19 cellular contexts compared by ENCODE assay signal in genomic region chr19:29615891-29616425, GRCh38. TPM values are rescaled to one million over a fixed set of nuclear protein-coding genes. Genes with fewer than 3 reads are reported as not detected.
DNase-seq lines count a peak whose midpoint lies in the region; ATAC-seq and TF ChIP-seq lines count a peak whose summit lies in the region.
"Had no signal": no experiment of that assay in that cellular context is flagged by ENCODE, and none has a peak within 500 bp of the region (broad histone marks: within the 10 kb centered on the region; RNA-seq: fewer than 3 reads in every experiment).

No MANE protein-coding gene starts in this region.

- no peaks in the 10 kb centered on the region for H3K4me1 Mint-ChIP-seq in GM23338
- H3K4me1 Mint-ChIP-seq in central memory CD8-positive, alpha-beta T cell, result peaks cover 51% of the 10 kb centered on the region
- peaks cover 8% of the 10 kb centered on the region for H3K4me1 Mint-ChIP-seq in activated T-helper 17 cell treated with anti-CD3 and anti-CD28 coated beads, Interleukin-2, amount 50 U/mL, for 72 hours

- H3K27me3 Mint-ChIP-seq in GM23338 (ENCODE audit: insufficient read depth, low read depth, poor library complexity), result peaks cover 2% of the 10 kb centered on the region
- no peaks in the 10 kb centered on the region for H3K27me3 Mint-ChIP-seq in central memory CD8-positive, alpha-beta T cell
- no peaks in the 10 kb centered on the region for H3K27me3 Mint-ChIP-seq in activated T-helper 17 cell treated with anti-CD3 and anti-CD28 coated beads, Interleukin-2, amount 50 U/mL, for 72 hours

- H3K79me2 ChIP-seq in GM23338 (replicated peaks; ENCODE audit: insufficient read depth), result no peaks in the 10 kb centered on the region

- no peaks in the 10 kb centered on the region for H3K9me2 ChIP-seq in GM23338 (ENCODE audit: insufficient read depth)

- H3K27ac ChIP-seq in BLaER1 (no peak overlapping the region), GM23338 (ENCODE audit: low read depth) (no peak overlapping the region), spleen (no peak overlapping the region)
- H3K27ac ChIP-seq: PC-9 had no signal

- H3K9ac ChIP-seq in BLaER1, result no peak overlapping the region; the same call in 1 of the 2 replicates

- no peaks in the 10 kb centered on the region for H3F3A ChIP-seq in GM23338 (replicated peaks; ENCODE audit: low read depth)

- H3K9me3 ChIP-seq in BLaER1 (no peaks in the 10 kb centered on the region), spleen (no peaks in the 10 kb centered on the region)

- H3K4me3 Mint-ChIP-seq in GM23338, result no peak overlapping the region; the same call in 2 of the 3 replicates
- no peak overlapping the region for H3K4me3 Mint-ChIP-seq in central memory CD8-positive, alpha-beta T cell
- H3K4me3 Mint-ChIP-seq in activated T-helper 17 cell treated with anti-CD3 and anti-CD28 coated beads, Interleukin-2, amount 50 U/mL, for 72 hours, result no peak overlapping the region
- H3K4me3 Mint-ChIP-seq: CD8-positive, alpha-beta T cell had no signal

- peaks cover 58% of the 10 kb centered on the region for H3K36me3 ChIP-seq in BLaER1
- no peaks in the 10 kb centered on the region for H3K36me3 ChIP-seq in GM23338 (ENCODE audit: insufficient read depth)
- H3K36me3 ChIP-seq in spleen, result peaks cover 11 to 64% (median 60%) of the 10 kb centered on the region in 6 donors

- peaks cover 73% of the 10 kb centered on the region for H3K4me1 ChIP-seq in BLaER1
- no peaks in the 10 kb centered on the region for H3K4me1 ChIP-seq in GM23338 (ENCODE audit: insufficient read depth)
- H3K4me1 ChIP-seq in spleen, result peaks cover 0 to 15% (median 9%) of the 10 kb centered on the region in 6 donors

- no peak for TF ChIP-seq POLR2A in spleen (IDR thresholded peaks at IDR 0.05)

- peaks cover 40% of the 10 kb centered on the region for H3K36me3 Mint-ChIP-seq in GM23338 (ENCODE audit: low read depth)
- peaks cover 42% of the 10 kb centered on the region for H3K36me3 Mint-ChIP-seq in central memory CD8-positive, alpha-beta T cell (ENCODE audit: insufficient read depth)
- H3K36me3 Mint-ChIP-seq in activated T-helper 17 cell treated with anti-CD3 and anti-CD28 coated beads, Interleukin-2, amount 50 U/mL, for 72 hours (ENCODE audit: low read depth), result peaks cover 58% of the 10 kb centered on the region

- TF ChIP-seq CTCF in GM23338 (conservative IDR thresholded peaks at IDR 0.05; ENCODE audit: low read depth in 2 of 2) (no peak), spleen (IDR thresholded peaks at IDR 0.05 in 8 of 11, conservative IDR thresholded peaks at IDR 0.05 in 3 of 11) (no peak)

- ATAC-seq in GM23338, result no peak
- ATAC-seq in central memory CD8-positive, alpha-beta T cell (replicated peaks; ENCODE audit: extremely low read depth, poor library complexity, severe bottlenecking), result no peak
- no peak for ATAC-seq in activated T-helper 17 cell treated with anti-CD3 and anti-CD28 coated beads, Interleukin-2, amount 50 U/mL, for 72 hours (replicated peaks)
- ATAC-seq: CD8-positive, alpha-beta T cell had no signal

- WGBS in spleen, 5 donors, result 90 to 98% (median 95%) methylated on average over 4 to 10 of the region's 10 CpGs

- no peaks in the 10 kb centered on the region for H3K9me3 Mint-ChIP-seq in GM23338
- no peaks in the 10 kb centered on the region for H3K9me3 Mint-ChIP-seq in central memory CD8-positive, alpha-beta T cell
- H3K9me3 Mint-ChIP-seq in activated T-helper 17 cell treated with anti-CD3 and anti-CD28 coated beads, Interleukin-2, amount 50 U/mL, for 72 hours, result no peaks in the 10 kb centered on the region
- H3K9me3 Mint-ChIP-seq: CD8-positive, alpha-beta T cell had no signal

- H4K20me1 ChIP-seq in BLaER1 (no peaks in the 10 kb centered on the region), GM23338 (replicated peaks; ENCODE audit: insufficient read depth) (no peaks in the 10 kb centered on the region)

- peak overlapping the region; percentile 78 for H3K4me2 ChIP-seq in BLaER1
- H3K4me2 ChIP-seq in GM23338, result no peak overlapping the region
- H3K4me2 ChIP-seq: PC-9 had no signal

- DNase-seq in GM23338 (ENCODE audit: low spot score) (no peak), spleen (peak; percentile 66), mucosa of gallbladder (ENCODE audit: low spot score) (no peak), NAMALWA (ENCODE audit: low spot score) (no peak)
- DNase-seq in central memory CD8-positive, alpha-beta T cell (ENCODE audit: low spot score in 2 of 2), result no peak
- DNase-seq: C1 segment of cervical spinal cord; CD8-positive, alpha-beta T cell; DMS153; KG1; NCI-H1105; NCI-H2029 treated with DMSO at 0.1 percent for 48 hours; NCI-H226; NCI-H510A treated with DMSO at 0.1 percent for 48 hours; NCI-H748 treated with DMSO at 0.1 percent for 48 hours; PC-9; RPMI8226; SHP77 had no signal

- peak overlapping the region; percentile 40; the same call in 1 of the 2 replicates for H3K27ac Mint-ChIP-seq in GM23338
- H3K27ac Mint-ChIP-seq in central memory CD8-positive, alpha-beta T cell (ENCODE audit: low read depth), result peak overlapping the region; percentile 67
- no peak overlapping the region for H3K27ac Mint-ChIP-seq in activated T-helper 17 cell treated with anti-CD3 and anti-CD28 coated beads, Interleukin-2, amount 50 U/mL, for 72 hours
- H3K27ac Mint-ChIP-seq: CD8-positive, alpha-beta T cell had no signal

- intact Hi-C loops in spleen (cut with DNase I; ENCODE audit: low total_unique reads), result loop anchor here (10.0 kb wide), 1 partner anchor 49 kb away; the partner anchor contains the start of gene PLEKHF1

- no peaks in the 10 kb centered on the region for H3K27me3 ChIP-seq in BLaER1
- no peaks in the 10 kb centered on the region for H3K27me3 ChIP-seq in GM23338 (ENCODE audit: insufficient read depth)
- no peaks in the 10 kb centered on the region for H3K27me3 ChIP-seq in spleen (replicated peaks in 1 of 7)

- no peak overlapping the region for H2AFZ ChIP-seq in GM23338
- H2AFZ ChIP-seq: PC-9 had no signal

- H3K4me3 ChIP-seq in BLaER1 (no peak overlapping the region), GM23338 (no peak overlapping the region), spleen (no peak overlapping the region)
- H3K4me3 ChIP-seq: PC-9 had no signal

TF ChIP-seq in GM23338, 12 proteins besides CTCF, POLR2A, EP300 and RAD21:
- no peak for TF ChIP-seq CREB1 (CRISPR knock-in tag; IDR thresholded peaks at IDR 0.05; ENCODE audit: low read depth)
- no peak for TF ChIP-seq ETS1 (IDR thresholded peaks at IDR 0.05)
- no peak for TF ChIP-seq EZH2 (IDR thresholded peaks at IDR 0.05; ENCODE audit: low read depth, unreplicated experiment)
- TF ChIP-seq, protein P1, sequence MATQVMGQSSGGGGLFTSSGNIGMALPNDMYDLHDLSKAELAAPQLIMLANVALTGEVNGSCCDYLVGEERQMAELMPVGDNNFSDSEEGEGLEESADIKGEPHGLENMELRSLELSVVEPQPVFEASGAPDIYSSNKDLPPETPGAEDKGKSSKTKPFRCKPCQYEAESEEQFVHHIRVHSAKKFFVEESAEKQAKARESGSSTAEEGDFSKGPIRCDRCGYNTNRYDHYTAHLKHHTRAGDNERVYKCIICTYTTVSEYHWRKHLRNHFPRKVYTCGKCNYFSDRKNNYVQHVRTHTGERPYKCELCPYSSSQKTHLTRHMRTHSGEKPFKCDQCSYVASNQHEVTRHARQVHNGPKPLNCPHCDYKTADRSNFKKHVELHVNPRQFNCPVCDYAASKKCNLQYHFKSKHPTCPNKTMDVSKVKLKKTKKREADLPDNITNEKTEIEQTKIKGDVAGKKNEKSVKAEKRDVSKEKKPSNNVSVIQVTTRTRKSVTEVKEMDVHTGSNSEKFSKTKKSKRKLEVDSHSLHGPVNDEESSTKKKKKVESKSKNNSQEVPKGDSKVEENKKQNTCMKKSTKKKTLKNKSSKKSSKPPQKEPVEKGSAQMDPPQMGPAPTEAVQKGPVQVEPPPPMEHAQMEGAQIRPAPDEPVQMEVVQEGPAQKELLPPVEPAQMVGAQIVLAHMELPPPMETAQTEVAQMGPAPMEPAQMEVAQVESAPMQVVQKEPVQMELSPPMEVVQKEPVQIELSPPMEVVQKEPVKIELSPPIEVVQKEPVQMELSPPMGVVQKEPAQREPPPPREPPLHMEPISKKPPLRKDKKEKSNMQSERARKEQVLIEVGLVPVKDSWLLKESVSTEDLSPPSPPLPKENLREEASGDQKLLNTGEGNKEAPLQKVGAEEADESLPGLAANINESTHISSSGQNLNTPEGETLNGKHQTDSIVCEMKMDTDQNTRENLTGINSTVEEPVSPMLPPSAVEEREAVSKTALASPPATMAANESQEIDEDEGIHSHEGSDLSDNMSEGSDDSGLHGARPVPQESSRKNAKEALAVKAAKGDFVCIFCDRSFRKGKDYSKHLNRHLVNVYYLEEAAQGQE (IDR thresholded peaks at IDR 0.05; ENCODE audit: unreplicated experiment), result no peak
- no peak for TF ChIP-seq POLR2AphosphoS5 (IDR thresholded peaks at IDR 0.05; ENCODE audit: low read depth)
- TF ChIP-seq NANOG (IDR thresholded peaks at IDR 0.05; ENCODE audit: borderline replicate concordance), result no peak
- no peak for TF ChIP-seq ZNF331 (CRISPR knock-in tag; IDR thresholded peaks at IDR 0.05; ENCODE audit: low read depth)

RNA-seq across cellular contexts. Expression of gene POP4, which starts 9.9 kb away (rescaled TPM):
- total RNA-seq in GM23338 (2014; rRNA removed; shearing (Covaris generic)), result 35.5 and 37.2 TPM in 2 replicates
- polyA plus RNA-seq in GM23338 (2016; fragmentation: Nextera tagmentation; extraction: Ambion mirVana) (58.3 and 62.0 TPM in 2 replicates), spleen (10 to 100 TPM; 54.5 to 69.1 (median 68.8) TPM)
- total RNA-seq in spleen (10 to 100 TPM; 49.3 to 73.1 (median 60.7) TPM), mucosa of gallbladder (66.9 TPM)
- 100 to 1,000 TPM in 1 of 2 donors, 10 to 100 TPM in 1; 59.4 to 102 TPM for total RNA-seq in activated T-helper 17 cell treated with anti-CD3 and anti-CD28 coated beads, Interleukin-2, amount 50 U/mL, for 72 hours

RNA-seq across cellular contexts. Expression of gene PLEKHF1, which starts 49.3 kb away (rescaled TPM):
- total RNA-seq in GM23338 (2014; rRNA removed; shearing (Covaris generic)), result 16.0 and 25.1 TPM in 2 replicates
- polyA plus RNA-seq in GM23338 (2016; fragmentation: Nextera tagmentation; extraction: Ambion mirVana) (10.1 and 12.1 TPM in 2 replicates), spleen (10 to 100 TPM in 2 of 3 donors, 1 to 10 TPM in 1; 9.7 to 18.6 (median 10.7) TPM)
- total RNA-seq in spleen (10 to 100 TPM; 12.4 to 28.0 (median 18.5) TPM), mucosa of gallbladder (15.7 TPM)
- total RNA-seq in activated T-helper 17 cell treated with anti-CD3 and anti-CD28 coated beads, Interleukin-2, amount 50 U/mL, for 72 hours, result 10 to 100 TPM; 34.4 to 40.3 TPM
